1 cellular context compared by ENCODE assay signal in genomic region chr17:45247429-45248131, GRCh38.
A peak's percentile ranks its signal among the peaks of the same experiment; 100 is the strongest.
TF ChIP-seq lines count a peak whose summit lies in the region.

No MANE protein-coding gene starts in this region.

TF ChIP-seq in HepG2, 621 proteins besides CTCF, POLR2A, EP300 and RAD21 (continued from another document and continues in another):
- TF ChIP-seq ZNF280D (CRISPR knock-in tag; IDR thresholded peaks at IDR 0.05), result no peak
- no peak for TF ChIP-seq ZBTB39 (CRISPR knock-in tag; IDR thresholded peaks at IDR 0.05)
- peak; percentile 33 for TF ChIP-seq RXRB (CRISPR knock-in tag; IDR thresholded peaks at IDR 0.05; ENCODE audit: borderline replicate concordance)
- no peak for TF ChIP-seq PBX2 (CRISPR knock-in tag; IDR thresholded peaks at IDR 0.05)
- TF ChIP-seq USF2 (IDR thresholded peaks at IDR 0.05; ENCODE audit: low read depth, low read length), result no peak
- no peak; the same call in 1 of the 2 replicates for TF ChIP-seq USF2 (CRISPR knock-in tag; IDR thresholded peaks at IDR 0.05; ENCODE audit: borderline replicate concordance)
- TF ChIP-seq SMC3 (IDR thresholded peaks at IDR 0.05; ENCODE audit: low read length), result no peak
- no peak for TF ChIP-seq JUNB (CRISPR knock-in tag; IDR thresholded peaks at IDR 0.05; ENCODE audit: borderline replicate concordance)
- TF ChIP-seq ZHX2 (IDR thresholded peaks at IDR 0.05; ENCODE audit: low read depth), result peak; percentile 93
- TF ChIP-seq ZHX2 (CRISPR knock-in tag; IDR thresholded peaks at IDR 0.05; ENCODE audit: borderline replicate concordance), result no peak
- no peak for TF ChIP-seq FOXP1 (IDR thresholded peaks at IDR 0.05)
- TF ChIP-seq FOXP1 (CRISPR knock-in tag; IDR thresholded peaks at IDR 0.05), result no peak
- no peak for TF ChIP-seq BCL6 (CRISPR knock-in tag; IDR thresholded peaks at IDR 0.05)
- TF ChIP-seq ZFP41 (CRISPR knock-in tag; IDR thresholded peaks at IDR 0.05; ENCODE audit: borderline replicate concordance), result no peak
- TF ChIP-seq CREM (IDR thresholded peaks at IDR 0.05), result peak; percentile 58
- TF ChIP-seq CREM (CRISPR knock-in tag; IDR thresholded peaks at IDR 0.05), result no peak
- peak; percentile 95 for TF ChIP-seq ZNF800 (CRISPR knock-in tag; IDR thresholded peaks at IDR 0.05)
- TF ChIP-seq ZNF3 (CRISPR knock-in tag; IDR thresholded peaks at IDR 0.05), result no peak
- TF ChIP-seq RARA (CRISPR knock-in tag; IDR thresholded peaks at IDR 0.05), result 0 out of 2 replicates have a peak, but pooled peaks have one; percentile 5
- TF ChIP-seq ZNF737 (CRISPR knock-in tag; IDR thresholded peaks at IDR 0.05; ENCODE audit: borderline replicate concordance), result no peak
- peak; percentile 49; the same call in 1 of the 2 replicates for TF ChIP-seq ZNF276 (CRISPR knock-in tag; IDR thresholded peaks at IDR 0.05; ENCODE audit: low read depth)
- no peak for TF ChIP-seq ZFP1 (CRISPR knock-in tag; IDR thresholded peaks at IDR 0.05)
- TF ChIP-seq GZF1 (CRISPR knock-in tag; IDR thresholded peaks at IDR 0.05), result no peak; the same call in 1 of the 2 replicates
- TF ChIP-seq NFIC (IDR thresholded peaks at IDR 0.05; ENCODE audit: low read length), result no peak
- no peak for TF ChIP-seq FOSL1 (CRISPR knock-in tag; IDR thresholded peaks at IDR 0.05; ENCODE audit: borderline replicate concordance)
- 0 out of 2 replicates have a peak, but pooled peaks have one; percentile 27 for TF ChIP-seq LRRFIP1 (CRISPR knock-in tag; conservative IDR thresholded peaks at IDR 0.05)
- TF ChIP-seq REPIN1 (CRISPR knock-in tag; IDR thresholded peaks at IDR 0.05; ENCODE audit: borderline replicate concordance, low read depth), result 0 out of 2 replicates have a peak, but pooled peaks have one; percentile 46
- TF ChIP-seq SP5 (CRISPR knock-in tag; IDR thresholded peaks at IDR 0.05; ENCODE audit: borderline replicate concordance, low read depth), result peak; percentile 95
- TF ChIP-seq RBAK (CRISPR knock-in tag; IDR thresholded peaks at IDR 0.05), result no peak
- peak; percentile 85 for TF ChIP-seq GABPB1 (CRISPR knock-in tag; IDR thresholded peaks at IDR 0.05)
- TF ChIP-seq ZBTB38 (CRISPR knock-in tag; IDR thresholded peaks at IDR 0.05), result peak; percentile 13; the same call in 1 of the 2 replicates
- 0 out of 2 replicates have a peak, but pooled peaks have one; percentile 44 for TF ChIP-seq E2F2 (CRISPR knock-in tag; IDR thresholded peaks at IDR 0.05; ENCODE audit: borderline replicate concordance)
- no peak for TF ChIP-seq CENPT (CRISPR knock-in tag; IDR thresholded peaks at IDR 0.05; ENCODE audit: low read depth)
- peak; percentile 46; the same call in 1 of the 2 replicates for TF ChIP-seq ZKSCAN8 (CRISPR knock-in tag; IDR thresholded peaks at IDR 0.05; ENCODE audit: borderline replicate concordance)
- no peak; the same call in 1 of the 2 replicates for TF ChIP-seq NRL (CRISPR knock-in tag; IDR thresholded peaks at IDR 0.05; ENCODE audit: borderline replicate concordance)
- TF ChIP-seq ZNF430 (CRISPR knock-in tag; IDR thresholded peaks at IDR 0.05), result no peak
- no peak for TF ChIP-seq ZNF292 (CRISPR knock-in tag; IDR thresholded peaks at IDR 0.05; ENCODE audit: borderline replicate concordance, low read depth)
- no peak for TF ChIP-seq ZNF572 (CRISPR knock-in tag; IDR thresholded peaks at IDR 0.05)
